Comparison of ENCODE assay signal across 8 cellular contexts in the genomic region with DNA sequence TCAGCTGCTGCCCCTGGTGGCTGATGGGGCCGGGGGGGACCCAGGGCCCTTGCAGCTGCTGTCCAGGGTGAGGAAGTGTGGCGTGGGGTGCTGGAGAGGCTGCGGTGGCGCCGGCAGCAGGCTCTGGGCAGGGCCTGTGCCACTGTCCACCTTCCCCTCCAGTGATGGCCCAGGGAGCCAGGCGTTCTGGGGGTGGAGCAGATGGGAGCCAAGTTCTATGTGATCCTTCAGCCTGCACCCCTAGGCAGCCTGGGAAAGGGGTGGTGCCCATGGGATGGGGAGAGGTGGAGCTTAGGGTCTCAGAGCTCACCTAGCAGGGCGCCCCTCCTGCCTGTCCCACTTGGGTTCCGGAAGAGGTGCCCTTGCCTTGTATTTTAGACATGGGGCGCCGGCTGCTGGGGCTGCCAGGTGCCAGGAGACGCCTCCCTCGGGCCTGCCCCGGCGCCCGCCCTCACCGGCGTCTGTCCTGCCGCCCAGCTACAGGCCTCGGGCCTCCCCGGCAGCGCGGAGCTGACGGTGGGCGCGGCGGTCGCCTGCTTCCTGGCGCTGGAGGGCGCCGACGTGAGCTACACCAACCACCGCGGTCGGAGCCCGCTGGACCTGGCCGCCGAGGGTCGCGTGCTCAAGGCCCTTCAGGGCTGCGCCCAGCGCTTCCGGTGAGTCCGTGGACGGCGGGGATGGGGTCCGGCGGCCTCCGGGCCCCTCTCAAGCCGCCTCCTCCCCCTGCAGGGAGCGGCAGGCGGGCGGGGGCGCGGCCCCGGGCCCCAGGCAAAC. TPM values are rescaled to one million over a fixed set of nuclear protein-coding genes. Genes with fewer than 3 reads are reported as not detected.
DNase-seq lines count a peak whose midpoint lies in the region; ATAC-seq and TF ChIP-seq lines count a peak whose summit lies in the region.

No MANE protein-coding gene starts in this region.

- H3K36me3 Mint-ChIP-seq in H9 (ENCODE audit: insufficient read depth in 1 of 3, low read depth in 3 of 3) = no peaks in the 10 kb centered on the region
- peaks cover 2% of the 10 kb centered on the region for H3K36me3 Mint-ChIP-seq in activated CD4-positive, alpha-beta T cell treated with anti-CD3 and anti-CD28 coated beads, Interleukin-2, amount 10 ng/mL, durations not matched to agents 7 days and 5 days (ENCODE audit: low read depth)

- no peak overlapping the region for H2BK20ac ChIP-seq in H9 (ENCODE audit: low read depth, low read length, poor library complexity, severe bottlenecking)

- H3K9me3 Mint-ChIP-seq in H9 = no peaks in the 10 kb centered on the region
- H3K9me3 Mint-ChIP-seq in activated CD4-positive, alpha-beta T cell treated with anti-CD3 and anti-CD28 coated beads, Interleukin-2, amount 10 ng/mL, durations not matched to agents 7 days and 5 days = no peaks in the 10 kb centered on the region

- no peak overlapping the region for H3K27ac Mint-ChIP-seq in H9
- peak overlapping the region; percentile 41 for H3K27ac Mint-ChIP-seq in activated CD4-positive, alpha-beta T cell treated with anti-CD3 and anti-CD28 coated beads, Interleukin-2, amount 10 ng/mL, durations not matched to agents 7 days and 5 days

- no peak overlapping the region for H3T11ph ChIP-seq in H9 (ENCODE audit: low read length)

- H3K9me3 ChIP-seq in H9 (ENCODE audit: control insufficient read depth, low read depth, low read length) (no peaks in the 10 kb centered on the region), esophagus (ENCODE audit: control insufficient read depth in 2 of 2, insufficient read depth in 1 of 2, low read depth in 1 of 2, low read length in 1 of 2) (no peaks in the 10 kb centered on the region), uterus (no peaks in the 10 kb centered on the region), MM.1S (replicated peaks; ENCODE audit: insufficient read depth, low read length) (no peaks in the 10 kb centered on the region)

- no peak overlapping the region for H4K91ac ChIP-seq in H9 (ENCODE audit: insufficient read length, low read depth, low read length)

- H3K23me2 ChIP-seq in H9 (ENCODE audit: insufficient read length, low read depth, low read length, poor library complexity, severe bottlenecking) = peaks cover 7% of the 10 kb centered on the region

- no peak overlapping the region for H2AK5ac ChIP-seq in H9 (ENCODE audit: insufficient read length, low read length)

- no peak overlapping the region for H3K9ac ChIP-seq in H9 (ENCODE audit: extremely low read depth, insufficient read length, low read length)
- no peak overlapping the region for H3K9ac ChIP-seq in MM.1S (ENCODE audit: low read length)

- no peak overlapping the region for H3K23ac ChIP-seq in H9 (ENCODE audit: insufficient read length, low read depth, low read length)

- H4K5ac ChIP-seq in H9 (ENCODE audit: insufficient read length, low read depth, low read length) = no peak overlapping the region

- peak; percentile 84 for DNase-seq in H9
- DNase-seq in activated CD4-positive, alpha-beta T cell treated with anti-CD3 and anti-CD28 coated beads, Interleukin-2, amount 10 ng/mL, durations not matched to agents 7 days and 5 days = peak; percentile 37
- DNase-seq in stimulated activated CD4-positive, alpha-beta T cell treated with anti-CD3 and anti-CD28 coated beads, Interleukin-2, amount 100 ng/mL, for 4 hours (ENCODE audit: low read depth) = peak; percentile 22
- no peak for DNase-seq in uterus
- DNase-seq in MM.1S = no peak

- no peak overlapping the region for H2BK15ac ChIP-seq in H9 (ENCODE audit: low read depth, low read length)

- H3K4me2 ChIP-seq in H9 (ENCODE audit: insufficient read depth, insufficient read length, low read length) (peak overlapping the region; percentile 17), MM.1S (ENCODE audit: low read depth, low read length) (no peak overlapping the region)

- no peaks in the 10 kb centered on the region; the same call in 1 of the 2 replicates for H3K27me3 ChIP-seq in H9 (ENCODE audit: insufficient read depth, low read length)
- H3K27me3 ChIP-seq in esophagus (ENCODE audit: control insufficient read depth in 1 of 2, insufficient read depth in 2 of 2, low read length in 2 of 2) = peaks cover 0 to 9% of the 10 kb centered on the region in 2 donors
- H3K27me3 ChIP-seq in uterus = peaks cover 0 to 15% of the 10 kb centered on the region in 2 donors
- H3K27me3 ChIP-seq in MM.1S (replicated peaks; ENCODE audit: insufficient read depth, low read length) = peaks cover 13% of the 10 kb centered on the region

- H3K27ac ChIP-seq in H9 (ENCODE audit: insufficient read length, low read depth, low read length) = no peak overlapping the region
- H3K27ac ChIP-seq in esophagus (ENCODE audit: low read depth in 2 of 2, low read length in 1 of 2) = peak overlapping the region; percentile 81 to 85
- H3K27ac ChIP-seq in uterus = no peak overlapping the region
- no peak overlapping the region for H3K27ac ChIP-seq in MM.1S (ENCODE audit: low read length)

- peak overlapping the region in 1 of 2 experiments; percentile 23; a peak in 1 of 5 replicates for H3K4me3 Mint-ChIP-seq in H9
- H3K4me3 Mint-ChIP-seq in activated CD4-positive, alpha-beta T cell treated with anti-CD3 and anti-CD28 coated beads, Interleukin-2, amount 10 ng/mL, durations not matched to agents 7 days and 5 days = peak overlapping the region; percentile 5

- H3K18ac ChIP-seq in H9 (ENCODE audit: insufficient read length, low read depth, low read length) = no peak overlapping the region

- peaks cover 12% of the 10 kb centered on the region for H3K27me3 Mint-ChIP-seq in H9 (ENCODE audit: low read depth)
- H3K27me3 Mint-ChIP-seq in activated CD4-positive, alpha-beta T cell treated with anti-CD3 and anti-CD28 coated beads, Interleukin-2, amount 10 ng/mL, durations not matched to agents 7 days and 5 days = peaks cover 4% of the 10 kb centered on the region

- no peak for ATAC-seq in HG03139 (IDR thresholded peaks at IDR 0.05; ENCODE audit: unreplicated experiment)
- no peak for ATAC-seq in HG02938 (IDR thresholded peaks at IDR 0.05; ENCODE audit: unreplicated experiment)

- TF ChIP-seq POLR2A in uterus (IDR thresholded peaks at IDR 0.05) = no peak

- H3K56ac ChIP-seq in H9 (ENCODE audit: insufficient read length, low read depth, low read length) = no peak overlapping the region

- H3K4me3 ChIP-seq in esophagus (ENCODE audit: low read depth in 1 of 2, low read length in 2 of 2) = peak overlapping the region; percentile 16 to 49
- no peak overlapping the region for H3K4me3 ChIP-seq in uterus
- no peak overlapping the region; the same call in 1 of the 2 replicates for H3K4me3 ChIP-seq in MM.1S (ENCODE audit: low read length)

- no peak overlapping the region for H2BK12ac ChIP-seq in H9 (ENCODE audit: insufficient read length, low read depth, low read length)

- H3K36me3 ChIP-seq in esophagus (ENCODE audit: control insufficient read depth in 2 of 2, insufficient read depth in 2 of 2, low read length in 1 of 2) = peaks cover 0 to 22% of the 10 kb centered on the region in 2 donors
- no peaks in the 10 kb centered on the region for H3K36me3 ChIP-seq in uterus
- H3K36me3 ChIP-seq in MM.1S (replicated peaks; ENCODE audit: insufficient read depth, low read length) = no peaks in the 10 kb centered on the region

- H3K4ac ChIP-seq in H9 (ENCODE audit: low read depth, low read length) = no peak overlapping the region

- H3K79me2 ChIP-seq in H9 (ENCODE audit: insufficient read depth, low read length) (no peaks in the 10 kb centered on the region), MM.1S (ENCODE audit: low read length) (no peaks in the 10 kb centered on the region)

- no peak overlapping the region for H4K8ac ChIP-seq in H9 (replicated peaks; ENCODE audit: insufficient read length, low read depth, low read length)

- no peaks in the 10 kb centered on the region for H4K20me1 ChIP-seq in H9 (ENCODE audit: control insufficient read depth, insufficient read depth, insufficient read length)
- H4K20me1 ChIP-seq in MM.1S (ENCODE audit: insufficient read depth, low read length) = no peaks in the 10 kb centered on the region

- no peaks in the 10 kb centered on the region for H3K79me1 ChIP-seq in H9 (ENCODE audit: insufficient read depth, low read depth, low read length, poor library complexity, severe bottlenecking)

- no peak overlapping the region for H2AFZ ChIP-seq in H9 (ENCODE audit: low read length)
- no peak overlapping the region for H2AFZ ChIP-seq in MM.1S (ENCODE audit: low read length)

- WGBS in H9 (ENCODE audit: extremely low coverage, insufficient read length, low lambda C conversion rate) = no CpG with 5 or more reads among the region's 55 CpGs
- WGBS in esophagus, 2 donors = 33 to 47% methylated on average over 49 to 55 of the region's 55 CpGs

- H3K9me2 ChIP-seq in MM.1S (replicated peaks; ENCODE audit: insufficient read depth, low read length) = no peaks in the 10 kb centered on the region

- TF ChIP-seq CTCF in H9 (conservative IDR thresholded peaks at IDR 0.05) (no peak), uterus (IDR thresholded peaks at IDR 0.05) (no peak), MM.1S (IDR thresholded peaks at IDR 0.05; ENCODE audit: low read length) (no peak)

- no peak overlapping the region for H3K14ac ChIP-seq in H9 (ENCODE audit: insufficient read depth, low read length)

- H2BK5ac ChIP-seq in H9 (ENCODE audit: insufficient read length, low read length) = no peak overlapping the region

- POLR2A ChIA-PET in activated CD4-positive, alpha-beta T cell treated with anti-CD3 and anti-CD28 coated beads, Interleukin-2, amount 10 ng/mL, durations not matched to agents 7 days and 5 days (lab: Charles Lee) = interaction anchor here (0.6 kb wide), 1 partner anchor 26 kb away, joined by 3 read pairs; no protein-coding TSS in a partner anchor

- H3F3A ChIP-seq in MM.1S (ENCODE audit: insufficient read depth, low read length) = no peaks in the 10 kb centered on the region

- H3K4me1 ChIP-seq in H9 (ENCODE audit: insufficient read depth, low read length) = no peaks in the 10 kb centered on the region
- H3K4me1 ChIP-seq in esophagus (ENCODE audit: control insufficient read depth in 2 of 2, insufficient read depth in 2 of 2, low read length in 1 of 2) = peaks cover 0 to 36% of the 10 kb centered on the region in 2 donors
- no peaks in the 10 kb centered on the region for H3K4me1 ChIP-seq in uterus
- H3K4me1 ChIP-seq in MM.1S (ENCODE audit: low read length) = peaks cover 4% of the 10 kb centered on the region; the same call in 1 of the 2 replicates

- no peak overlapping the region for H2BK120ac ChIP-seq in H9 (ENCODE audit: low read depth, low read length, poor library complexity, severe bottlenecking)

- H3K4me1 Mint-ChIP-seq in H9 = peaks cover 2% of the 10 kb centered on the region in 2 experiments; a peak in 2 of 4 replicates
- H3K4me1 Mint-ChIP-seq in activated CD4-positive, alpha-beta T cell treated with anti-CD3 and anti-CD28 coated beads, Interleukin-2, amount 10 ng/mL, durations not matched to agents 7 days and 5 days = peaks cover 7% of the 10 kb centered on the region

- intact Hi-C loops in uterus (cut with DNase I; ENCODE audit: low total_unique reads) = no loop called here

- CTCF ChIA-PET in activated CD4-positive, alpha-beta T cell treated with anti-CD3 and anti-CD28 coated beads, Interleukin-2, amount 10 ng/mL, durations not matched to agents 7 days and 5 days (lab: Charles Lee) = interaction anchor here (0.6 to 1.8 kb wide), 7 partner anchors 9 to 255 kb away, joined by 3 to 6 read pairs (median 3); partner anchors contain the start of gene MIB2

RNA-seq across cellular contexts. Expression of gene MMP23B, which starts 3.1 kb away (rescaled TPM):
- 12.5 and 13.7 TPM in 2 replicates for total RNA-seq in H9 (2021)
- 1 to 10 TPM; 1.8 to 2.3 TPM for total RNA-seq in activated CD4-positive, alpha-beta T cell treated with anti-CD3 and anti-CD28 coated beads, Interleukin-2, amount 10 ng/mL, durations not matched to agents 7 days and 5 days
- polyA plus RNA-seq in esophagus = 1 to 10 TPM in 1 of 2 donors, under 1 TPM in 1; 0.91 to 2.7 TPM
- 10 to 100 TPM; 10.0 to 97.3 (median 43.7) TPM for total RNA-seq in uterus

RNA-seq across cellular contexts. Expression of gene MIB2, which starts 13.5 kb away (rescaled TPM):
- total RNA-seq in H9 (2021) (77.8 and 78.9 TPM in 2 replicates), uterus (10 to 100 TPM; 43.0 to 78.2 (median 57.6) TPM)
- total RNA-seq in activated CD4-positive, alpha-beta T cell treated with anti-CD3 and anti-CD28 coated beads, Interleukin-2, amount 10 ng/mL, durations not matched to agents 7 days and 5 days = 10 to 100 TPM; 40.0 to 42.8 TPM
- polyA plus RNA-seq in esophagus = 100 to 1,000 TPM in 1 of 2 donors, 10 to 100 TPM in 1; 89.9 to 153 TPM

RNA-seq across cellular contexts. Expression of gene FNDC10, which starts 28.9 kb away (rescaled TPM):
- total RNA-seq in H9 (2021) = 15.2 TPM in 2 replicates
- 1 to 10 TPM; 6.2 to 7.9 TPM for total RNA-seq in activated CD4-positive, alpha-beta T cell treated with anti-CD3 and anti-CD28 coated beads, Interleukin-2, amount 10 ng/mL, durations not matched to agents 7 days and 5 days
- polyA plus RNA-seq in esophagus = 1 to 10 TPM; 7.5 to 8.3 TPM
- total RNA-seq in uterus = under 1 TPM in 2 of 4 donors, not detected in 2; 0.40 to 0.48 TPM

RNA-seq across cellular contexts. Expression of gene CDK11B, which starts 30.0 kb away (rescaled TPM):
- total RNA-seq in H9 (2021) (30.1 and 33.3 TPM in 2 replicates), uterus (10 to 100 TPM in 2 of 4 donors, 1 to 10 TPM in 2; 6.8 to 28.5 (median 11.8) TPM)
- 10 to 100 TPM; 42.0 to 44.3 TPM for total RNA-seq in activated CD4-positive, alpha-beta T cell treated with anti-CD3 and anti-CD28 coated beads, Interleukin-2, amount 10 ng/mL, durations not matched to agents 7 days and 5 days
- 10 to 100 TPM; 20.6 to 21.0 TPM for polyA plus RNA-seq in esophagus

RNA-seq across cellular contexts. Expression of gene SSU72, which starts 54.2 kb away (rescaled TPM):
- total RNA-seq in H9 (2021) (179 and 186 TPM in 2 replicates), uterus (100 to 1,000 TPM in 2 of 4 donors, 10 to 100 TPM in 2; 44.0 to 273 (median 78.4) TPM)
- total RNA-seq in activated CD4-positive, alpha-beta T cell treated with anti-CD3 and anti-CD28 coated beads, Interleukin-2, amount 10 ng/mL, durations not matched to agents 7 days and 5 days = 100 to 1,000 TPM; 128 to 130 TPM
- 10 to 100 TPM; 67.7 to 91.4 TPM for polyA plus RNA-seq in esophagus

Comparison
In these comparisons a context has a peak if more than half of its experiments do, and no peak if none do; other contexts are left out.
1. DNase-seq: peak in H9 (single experiment), activated CD4-positive, alpha-beta T cell treated with anti-CD3 and anti-CD28 coated beads, Interleukin-2, amount 10 ng/mL, durations not matched to agents 7 days and 5 days (single experiment) and stimulated activated CD4-positive, alpha-beta T cell treated with anti-CD3 and anti-CD28 coated beads, Interleukin-2, amount 100 ng/mL, for 4 hours (single experiment); none in uterus (0 of 2) and MM.1S (single experiment).
2. H3K27ac ChIP-seq: peak in esophagus (2 of 2); none in H9 (single experiment), uterus (0 of 2) and MM.1S (single experiment).
3. H3K4me3 ChIP-seq: peak in esophagus (2 of 2); none in uterus (0 of 2) and MM.1S (single experiment).
4. RNA of gene FNDC10, which starts 28.9 kb away (total RNA-seq): 15.2 TPM in H9 and 6.2 to 7.9 TPM in activated CD4-positive, alpha-beta T cell treated with anti-CD3 and anti-CD28 coated beads, Interleukin-2, amount 10 ng/mL, durations not matched to agents 7 days and 5 days; 0.40 to 0.48 TPM in uterus; every median in the first group is over 4 times any median in the second.